1 cellular context compared by ENCODE assay signal in genomic region chr5:33440482-33441240, GRCh38.
TF ChIP-seq lines count a peak whose summit lies in the region.

TARS1 (plus strand) TSS chr5:33440965; CDS start chr5:33441087, 122 bp downstream.

TF ChIP-seq in HEK293, 187 proteins besides CTCF, POLR2A, EP300 and RAD21 (continued from another document and continues in another):
- no peak for TF ChIP-seq ZBTB6 (tag by site-specific recombination; IDR thresholded peaks at IDR 0.05)
- no peak for TF ChIP-seq ZNF514 (tag by site-specific recombination; IDR thresholded peaks at IDR 0.05)
- TF ChIP-seq ZNF157 (tag by site-specific recombination; IDR thresholded peaks at IDR 0.05): no peak
- peak; percentile 64; the same call in 1 of the 2 replicates for TF ChIP-seq ZSCAN30 (tag by site-specific recombination; IDR thresholded peaks at IDR 0.05)
- TF ChIP-seq ZNF121 (tag by site-specific recombination; IDR thresholded peaks at IDR 0.05): no peak; the same call in 1 of the 2 replicates
- TF ChIP-seq GLI2 (tag by site-specific recombination; IDR thresholded peaks at IDR 0.05; ENCODE audit: borderline replicate concordance, low read depth): no peak; the same call in 1 of the 2 replicates
- TF ChIP-seq ZNF561 (tag by site-specific recombination; IDR thresholded peaks at IDR 0.05; ENCODE audit: borderline replicate concordance): no peak
- no peak for TF ChIP-seq ZNF768 (tag by site-specific recombination; IDR thresholded peaks at IDR 0.05)
- TF ChIP-seq ZNF324 (tag by site-specific recombination; IDR thresholded peaks at IDR 0.05): 0 out of 2 replicates have a peak, but pooled peaks have one; percentile 10
- TF ChIP-seq MZF1 (tag by site-specific recombination; IDR thresholded peaks at IDR 0.05; ENCODE audit: borderline replicate concordance): 0 out of 2 replicates have a peak, but pooled peaks have one; percentile 28
- TF ChIP-seq ZNF24 (tag by site-specific recombination; IDR thresholded peaks at IDR 0.05): 0 out of 2 replicates have a peak, but pooled peaks have one; percentile 27
- TF ChIP-seq ZNF335 (tag by site-specific recombination; conservative IDR thresholded peaks at IDR 0.05): peak; percentile 50; the same call in 1 of the 2 replicates
- TF ChIP-seq HOXD13 (CRISPR knock-in tag; IDR thresholded peaks at IDR 0.05; ENCODE audit: borderline replicate concordance): peak; percentile 61; the same call in 1 of the 2 replicates
- no peak for TF ChIP-seq ZNF837 (tag by site-specific recombination; IDR thresholded peaks at IDR 0.05)
- TF ChIP-seq EGR2 (tag by site-specific recombination; IDR thresholded peaks at IDR 0.05; ENCODE audit: low read depth): peak; percentile 92
- no peak for TF ChIP-seq ZNF488 (tag by site-specific recombination; IDR thresholded peaks at IDR 0.05)
- TF ChIP-seq ZNF626 (tag by site-specific recombination; IDR thresholded peaks at IDR 0.05): no peak
- no peak; the same call in 1 of the 2 replicates for TF ChIP-seq ZNF10 (tag by site-specific recombination; IDR thresholded peaks at IDR 0.05)
- TF ChIP-seq ZNF48 (tag by site-specific recombination; IDR thresholded peaks at IDR 0.05): no peak
- no peak for TF ChIP-seq ZNF174 (tag by site-specific recombination; IDR thresholded peaks at IDR 0.05)
- TF ChIP-seq SETDB1 (IDR thresholded peaks at IDR 0.05; ENCODE audit: insufficient read length, low read length): no peak
- no peak for TF ChIP-seq ZBTB49 (tag by site-specific recombination; IDR thresholded peaks at IDR 0.05; ENCODE audit: low read depth)
- no peak for TF ChIP-seq ZNF513 (tag by site-specific recombination; IDR thresholded peaks at IDR 0.05)
- 0 out of 2 replicates have a peak, but pooled peaks have one; percentile 73 for TF ChIP-seq KLF7 (tag by site-specific recombination; IDR thresholded peaks at IDR 0.05; ENCODE audit: borderline replicate concordance)
- no peak for TF ChIP-seq ZNF544 (tag by site-specific recombination; IDR thresholded peaks at IDR 0.05)
- TF ChIP-seq ZNF155 (tag by site-specific recombination; IDR thresholded peaks at IDR 0.05): no peak
- TF ChIP-seq BCL6B (tag by site-specific recombination; IDR thresholded peaks at IDR 0.05): peak; percentile 99
- no peak for TF ChIP-seq PRDM6 (tag by site-specific recombination; IDR thresholded peaks at IDR 0.05)
- no peak for TF ChIP-seq ZNF354C (tag by site-specific recombination; IDR thresholded peaks at IDR 0.05; ENCODE audit: borderline replicate concordance, low read depth)
- TF ChIP-seq GLIS1 (tag by site-specific recombination; IDR thresholded peaks at IDR 0.05): peak; percentile 76
- no peak for TF ChIP-seq ZNF624 (tag by site-specific recombination; IDR thresholded peaks at IDR 0.05)
- TF ChIP-seq HOXA7 (CRISPR knock-in tag; IDR thresholded peaks at IDR 0.05; ENCODE audit: borderline replicate concordance): no peak
- TF ChIP-seq ZNF223 (tag by site-specific recombination; IDR thresholded peaks at IDR 0.05): no peak
- no peak for TF ChIP-seq ZNF138 (tag by site-specific recombination; IDR thresholded peaks at IDR 0.05; ENCODE audit: borderline replicate concordance)
- TF ChIP-seq ZNF175 (tag by site-specific recombination; IDR thresholded peaks at IDR 0.05): no peak
- peak; percentile 83 for TF ChIP-seq ZNF639 (tag by site-specific recombination; IDR thresholded peaks at IDR 0.05)
- TF ChIP-seq KLF8 (tag by site-specific recombination; IDR thresholded peaks at IDR 0.05): peak; percentile 28
- no peak for TF ChIP-seq ZNF555 (tag by site-specific recombination; conservative IDR thresholded peaks at IDR 0.05)
- peak; percentile 59 for TF ChIP-seq ZBTB26 (tag by site-specific recombination; optimal IDR thresholded peaks at IDR 0.05)
- peak; percentile 36; the same call in 1 of the 2 replicates for TF ChIP-seq ZNF140 (tag by site-specific recombination; IDR thresholded peaks at IDR 0.05)
- TF ChIP-seq ZNF580 (tag by site-specific recombination; IDR thresholded peaks at IDR 0.05): peak; percentile 89
- TF ChIP-seq ZNF202 (tag by site-specific recombination; IDR thresholded peaks at IDR 0.05; ENCODE audit: borderline replicate concordance): no peak
- TF ChIP-seq ZNF449 (tag by site-specific recombination; IDR thresholded peaks at IDR 0.05): no peak
- TF ChIP-seq REST (tag by site-specific recombination; IDR thresholded peaks at IDR 0.05): peak; percentile 76
- TF ChIP-seq ZNF274 (IDR thresholded peaks at IDR 0.05; ENCODE audit: low read length): no peak
- TF ChIP-seq ZNF274 (tag by site-specific recombination; IDR thresholded peaks at IDR 0.05; ENCODE audit: borderline replicate concordance): no peak
- no peak for TF ChIP-seq ZNF239 (tag by site-specific recombination; IDR thresholded peaks at IDR 0.05)
- TF ChIP-seq ZNF214 (tag by site-specific recombination; IDR thresholded peaks at IDR 0.05; ENCODE audit: borderline replicate concordance): no peak
- TF ChIP-seq ZSCAN16 (tag by site-specific recombination; IDR thresholded peaks at IDR 0.05): no peak; the same call in 1 of the 2 replicates
- no peak for TF ChIP-seq ZNF596 (tag by site-specific recombination; IDR thresholded peaks at IDR 0.05)
